ENCODE assay signal across 8 cellular contexts in genomic region chr19:34171877-34172660, GRCh38. TPM values are rescaled to one million over a fixed set of nuclear protein-coding genes. Genes with fewer than 3 reads are reported as not detected.
DNase-seq lines count a peak whose midpoint lies in the region; ATAC-seq and TF ChIP-seq lines count a peak whose summit lies in the region.

Gene LSM14A, plus strand, starts transcription at chr19:34172504. Its CDS starts 139 bp downstream, at chr19:34172643.

- no CpG with 5 or more reads among the region's 83 CpGs for WGBS in trophoblast cell (ENCODE audit: extremely low coverage, insufficient coverage, insufficient read length)
- WGBS in tibial nerve, 2 donors: 0 to 1% methylated on average over 32 to 39 of the region's 83 CpGs

- H3K4me3 ChIP-seq in cardiac muscle cell: peak within 1 kb of the TSS; percentile 100
- peak within 1 kb of the TSS; percentile 100 for H3K4me3 ChIP-seq in trophoblast cell (ENCODE audit: low read depth, low read length)
- H3K4me3 ChIP-seq in tibial nerve: peak within 1 kb of the TSS; percentile 79 to 96 (median 80)

- peak within 1 kb of the TSS; percentile 96 for H3K4me2 ChIP-seq in trophoblast cell (ENCODE audit: low read length)

- POLR2A ChIA-PET in GM10248 (lab: Yijun Ruan, JAX): interaction anchor here (0.6 kb wide), 2 partner anchors 255 to 1506 kb away, joined by 3 read pairs; no protein-coding TSS in a partner anchor

- H4K8ac ChIP-seq in trophoblast cell (ENCODE audit: low read depth, low read length): peak within 1 kb of the TSS; percentile 99

- CTCF ChIA-PET in GM10248 (lab: Yijun Ruan, JAX): interaction anchor here (1.0 to 2.0 kb wide), 3 partner anchors 14 to 26 kb away, joined by 3 to 9 read pairs (median 3); no protein-coding TSS in a partner anchor

- H4K12ac ChIP-seq in trophoblast cell (ENCODE audit: low read depth, low read length): peak within 1 kb of the TSS; percentile 100

- ATAC-seq in HG02588 (IDR thresholded peaks at IDR 0.05; ENCODE audit: unreplicated experiment): peak; percentile 66
- peak; percentile 72 for ATAC-seq in activated naive CD8-positive, alpha-beta T cell treated with anti-CD3 and anti-CD28 coated beads, Interleukin-2, amount 50 U/mL, for 24 hours

- TF ChIP-seq CTCF in GM10248 (IDR thresholded peaks at IDR 0.05; ENCODE audit: control extremely low read depth, extremely low read depth, low read depth, missing control alignments) (no peak), cardiac muscle cell (IDR thresholded peaks at IDR 0.05; ENCODE audit: low read depth, low read length) (no peak), tibial nerve (IDR thresholded peaks at IDR 0.05) (peak in 2 of 5 experiments; percentile 32 to 35)

- TF ChIP-seq POLR2A in tibial nerve (IDR thresholded peaks at IDR 0.05): peak; percentile 77 to 86

- H3K14ac ChIP-seq in trophoblast cell (ENCODE audit: low read length): peak within 1 kb of the TSS; percentile 100

- TF ChIP-seq EP300 in tibial nerve (IDR thresholded peaks at IDR 0.05): peak; percentile 18 to 85

- H3K9me3 Mint-ChIP-seq in activated naive CD8-positive, alpha-beta T cell treated with anti-CD3 and anti-CD28 coated beads, Interleukin-2, amount 50 U/mL, for 24 hours: no peaks in the 10 kb centered on the region

- H3K9me3 ChIP-seq in cardiac muscle cell (ENCODE audit: low read depth): no peaks in the 10 kb centered on the region
- peaks cover 2% of the 10 kb centered on the region for H3K9me3 ChIP-seq in trophoblast cell (ENCODE audit: insufficient read depth, low read depth, low read length)
- no peaks in the 10 kb centered on the region for H3K9me3 ChIP-seq in tibial nerve

- H2AK5ac ChIP-seq in trophoblast cell (ENCODE audit: low read length): peak within 1 kb of the TSS; percentile 100

- H2BK5ac ChIP-seq in trophoblast cell (ENCODE audit: low read depth, low read length, poor library complexity): peak within 1 kb of the TSS; percentile 99

- H3K9ac ChIP-seq in trophoblast cell (ENCODE audit: low read length): peak within 1 kb of the TSS; percentile 99

- peaks cover 12% of the 10 kb centered on the region for H3K36me3 Mint-ChIP-seq in activated naive CD8-positive, alpha-beta T cell treated with anti-CD3 and anti-CD28 coated beads, Interleukin-2, amount 50 U/mL, for 24 hours (ENCODE audit: low read depth)

- peaks cover 43% of the 10 kb centered on the region for H3K4me1 Mint-ChIP-seq in activated naive CD8-positive, alpha-beta T cell treated with anti-CD3 and anti-CD28 coated beads, Interleukin-2, amount 50 U/mL, for 24 hours

- peak within 1 kb of the TSS; percentile 94 for H2AFZ ChIP-seq in trophoblast cell (ENCODE audit: insufficient read depth, low read length, poor library complexity)

- peak within 1 kb of the TSS; percentile 100 for H3K27ac ChIP-seq in cardiac muscle cell
- H3K27ac ChIP-seq in trophoblast cell (ENCODE audit: low read depth, low read length): peak within 1 kb of the TSS; percentile 99
- H3K27ac ChIP-seq in tibial nerve: peak within 1 kb of the TSS; percentile 98 to 99 (median 99)

- H3K27me3 ChIP-seq in cardiac muscle cell: no peaks in the 10 kb centered on the region
- no peaks in the 10 kb centered on the region for H3K27me3 ChIP-seq in trophoblast cell (ENCODE audit: insufficient read depth, low read length)
- H3K27me3 ChIP-seq in tibial nerve: no peaks in the 10 kb centered on the region

- no peaks in the 10 kb centered on the region for H3K27me3 Mint-ChIP-seq in activated naive CD8-positive, alpha-beta T cell treated with anti-CD3 and anti-CD28 coated beads, Interleukin-2, amount 50 U/mL, for 24 hours

- H3K36me3 ChIP-seq in cardiac muscle cell (peaks cover 5% of the 10 kb centered on the region), trophoblast cell (ENCODE audit: control insufficient read depth in 1 of 2, insufficient read depth in 2 of 2, low read length in 2 of 2) (peaks cover 0 to 3% of the 10 kb centered on the region in 2 experiments), tibial nerve (no peaks in the 10 kb centered on the region)

- peak within 1 kb of the TSS; percentile 100 for H4K91ac ChIP-seq in trophoblast cell (ENCODE audit: low read depth, low read length)

- H3K18ac ChIP-seq in trophoblast cell (ENCODE audit: low read length): peak within 1 kb of the TSS; percentile 100

- peak within 1 kb of the TSS; percentile 100 for H3K4ac ChIP-seq in trophoblast cell (ENCODE audit: low read depth, low read length)

- H3K79me2 ChIP-seq in trophoblast cell (ENCODE audit: control insufficient read depth, insufficient read depth, low read length, poor library complexity): peaks cover 24% of the 10 kb centered on the region

- peak within 1 kb of the TSS; percentile 100 for H3K27ac Mint-ChIP-seq in activated naive CD8-positive, alpha-beta T cell treated with anti-CD3 and anti-CD28 coated beads, Interleukin-2, amount 50 U/mL, for 24 hours

- H3K4me3 Mint-ChIP-seq in activated naive CD8-positive, alpha-beta T cell treated with anti-CD3 and anti-CD28 coated beads, Interleukin-2, amount 50 U/mL, for 24 hours: peak within 1 kb of the TSS; percentile 93

- no peak within 1 kb of the TSS for H3K23ac ChIP-seq in trophoblast cell (ENCODE audit: low read length)

- peak within 1 kb of the TSS; percentile 99 for H2BK120ac ChIP-seq in trophoblast cell (ENCODE audit: insufficient read depth, low read length, poor library complexity)

- peaks cover 19% of the 10 kb centered on the region for H3K79me1 ChIP-seq in trophoblast cell (ENCODE audit: low read length)

- DNase-seq in GM10248 (ENCODE audit: extremely low spot score): peak; percentile 93
- peak; percentile 78 for DNase-seq in NCI-H1092 treated with DMSO at 0.1 percent for 48 hours (lab: John Stamatoyannopoulos, UW)
- peak; percentile 91 for DNase-seq in SW480 (ENCODE audit: low spot score)
- peak; percentile 91 for DNase-seq in activated naive CD8-positive, alpha-beta T cell treated with anti-CD3 and anti-CD28 coated beads, Interleukin-2, amount 50 U/mL, for 24 hours
- DNase-seq in cardiac muscle cell (ENCODE audit: low read depth in 1 of 2, low spot score in 1 of 2): peak; percentile 95
- peak; percentile 81 to 93 for DNase-seq in trophoblast cell
- peak; percentile 89 to 94 for DNase-seq in tibial nerve (ENCODE audit: low spot score in 2 of 2)

- peak within 1 kb of the TSS; percentile 81 for H2BK12ac ChIP-seq in trophoblast cell (ENCODE audit: low read length)

- H3K4me1 ChIP-seq in cardiac muscle cell (ENCODE audit: low read depth): peaks cover 38% of the 10 kb centered on the region
- peaks cover 3 to 8% of the 10 kb centered on the region in 2 experiments for H3K4me1 ChIP-seq in trophoblast cell (ENCODE audit: control insufficient read depth in 1 of 2, insufficient read depth in 2 of 2, low read length in 2 of 2)
- peaks cover 3 to 48% (median 37%) of the 10 kb centered on the region in 4 donors for H3K4me1 ChIP-seq in tibial nerve

RNA-seq across cellular contexts. Expression of gene LSM14A, which starts in this region (rescaled TPM):
- total RNA-seq in cardiac muscle cell: 115 and 203 TPM in 2 replicates
- polyA plus RNA-seq in cardiac muscle cell: 88.5 and 133 TPM in 2 replicates
- 122 and 128 TPM in 2 replicates for polyA plus RNA-seq in trophoblast cell (2013)
- 100 to 1,000 TPM in 1 of 4 donors, 10 to 100 TPM in 3; 68.4 to 117 (median 98.1) TPM for total RNA-seq in tibial nerve

Comparison
In these comparisons a context has a peak if more than half of its experiments do, and no peak if none do; other contexts are left out.
1. Peak in every context shown above with its lines: DNase-seq, ATAC-seq, H3K4me3 ChIP-seq and H3K27ac ChIP-seq.